In genomic region chr9:122949696-122950095, GRCh38 we compare ENCODE assay signal across 28 cellular contexts. TPM values are rescaled to one million over a fixed set of nuclear protein-coding genes. Genes with fewer than 3 reads are reported as not detected.
DNase-seq lines count a peak whose midpoint lies in the region; ATAC-seq, FAIRE-seq and TF ChIP-seq lines count a peak whose summit lies in the region.
"Had no signal": no experiment of that assay in that cellular context is flagged by ENCODE, and none has a peak within 500 bp of the region (broad histone marks: within the 10 kb centered on the region; RNA-seq: fewer than 3 reads in every experiment).

No MANE protein-coding gene starts in this region.

- no peak for ATAC-seq in GM21786 (IDR thresholded peaks at IDR 0.05; ENCODE audit: unreplicated experiment)
- ATAC-seq in HG03139 (IDR thresholded peaks at IDR 0.05; ENCODE audit: unreplicated experiment) = no peak
- ATAC-seq: body of pancreas; CD8-positive, alpha-beta T cell had no signal

- H3K27me3 Mint-ChIP-seq in chondrocyte (ENCODE audit: low read depth) = no peaks in the 10 kb centered on the region

- H3K9me3 ChIP-seq in iPS-20b (ENCODE audit: insufficient read depth, low read depth, low read length) = no peaks in the 10 kb centered on the region
- H3K9me3 ChIP-seq: body of pancreas, prostate gland, SK-N-SH, uterus had no signal

- DNase-seq in Ammon's horn (ENCODE audit: low spot score) (peak; percentile 53), chondrocyte (ENCODE audit: low spot score) (no peak), ACHN (no peak), GM12891 (ENCODE audit: insufficient read length, low spot score) (no peak)
- DNase-seq: activated CD4-positive, alpha-beta T cell treated with anti-CD3 and anti-CD28 coated beads for 4 hours; activated CD8-positive, alpha-beta memory T cell treated with anti-CD3 and anti-CD28 coated beads for 24 hours; AML-193; body of pancreas; CD8-positive, alpha-beta T cell; effector CD8-positive, alpha-beta T cell; erythroblast; foreskin fibroblast; immature natural killer cell; mesenchymal stem cell; NCI-H1417 treated with DMSO at 0.1 percent for 48 hours; NCI-H510A; SK-N-SH; stimulated activated naive CD4-positive, alpha-beta T cell; T-helper 2 cell; uterus had no signal

- peak overlapping the region; percentile 59 for H3K27ac Mint-ChIP-seq in chondrocyte (ENCODE audit: unreplicated experiment)
- H3K27ac Mint-ChIP-seq: CD8-positive, alpha-beta T cell; immature natural killer cell had no signal

- no peak overlapping the region for H3K4me3 Mint-ChIP-seq in chondrocyte (ENCODE audit: unreplicated experiment)
- H3K4me3 Mint-ChIP-seq: CD8-positive, alpha-beta T cell; immature natural killer cell had no signal

- H3K27me3 ChIP-seq in KMS-11 (ENCODE audit: insufficient read depth, low read depth) (no peaks in the 10 kb centered on the region), iPS-20b (ENCODE audit: insufficient read depth, low read length) (no peaks in the 10 kb centered on the region)
- H3K27me3 ChIP-seq: body of pancreas, uterus had no signal

- H3K36me3 Mint-ChIP-seq in chondrocyte (ENCODE audit: low read depth) = no peaks in the 10 kb centered on the region
- H3K36me3 Mint-ChIP-seq: immature natural killer cell had no signal

- H3K9me3 Mint-ChIP-seq in chondrocyte (ENCODE audit: low read depth) = no peaks in the 10 kb centered on the region
- H3K9me3 Mint-ChIP-seq: CD8-positive, alpha-beta T cell; immature natural killer cell had no signal

- H3K4me1 ChIP-seq in KMS-11 (ENCODE audit: low read depth, poor library complexity, severe bottlenecking) (peaks cover 48% of the 10 kb centered on the region), iPS-20b (ENCODE audit: insufficient read depth, low read length) (peaks cover 38% of the 10 kb centered on the region)

- peaks cover 72% of the 10 kb centered on the region for H3K79me2 ChIP-seq in KMS-11 (ENCODE audit: insufficient read depth, low read depth)

- peaks cover 66% of the 10 kb centered on the region for H3K4me1 Mint-ChIP-seq in chondrocyte (ENCODE audit: low read depth)

- H2AFZ ChIP-seq in KMS-11 (ENCODE audit: low read depth) = no peak overlapping the region

- H3K4me2 ChIP-seq in KMS-11 = peak overlapping the region; percentile 85
- H3K4me2 ChIP-seq: SK-N-SH had no signal

- H3K9ac ChIP-seq in KMS-11 (no peak overlapping the region), iPS-20b (ENCODE audit: low read depth, low read length) (no peak overlapping the region; the same call in 1 of the 2 replicates)
- H3K9ac ChIP-seq: SK-N-SH had no signal

- no peaks in the 10 kb centered on the region for H3K36me3 ChIP-seq in KMS-11 (ENCODE audit: insufficient read depth)
- peaks cover 8% of the 10 kb centered on the region; the same call in 1 of the 2 replicates for H3K36me3 ChIP-seq in iPS-20b (ENCODE audit: insufficient read depth, low read depth, low read length)
- H3K36me3 ChIP-seq: prostate gland, uterus had no signal

- TF ChIP-seq POLR2A in GM12891 (IDR thresholded peaks at IDR 0.05; ENCODE audit: low read depth, low read length) = no peak

- FAIRE-seq in GM12891 (lab: Jason Lieb, UNC) = no peak
- FAIRE-seq: A204.1, GM12892, HTR-8/SVneo had no signal

- in situ Hi-C loops in ACHN (cut with HindIII; ENCODE audit: low pct_ligation_motif_present, low pct_unique_long_range_greater_than_20kb, low sequenced_read_pairs) = no loop called here

- H3K27ac ChIP-seq in KMS-11 (no peak overlapping the region), iPS-20b (ENCODE audit: low read length) (peak overlapping the region; percentile 55)
- H3K27ac ChIP-seq: body of pancreas, prostate gland, uterus had no signal

- no peaks in the 10 kb centered on the region for H4K20me1 ChIP-seq in KMS-11 (ENCODE audit: insufficient read depth)

- no peak for TF ChIP-seq CTCF in KMS-11 (conservative IDR thresholded peaks at IDR 0.05; ENCODE audit: low read depth, low read length)
- no peak for TF ChIP-seq CTCF in chondrocyte (IDR thresholded peaks at IDR 0.05)

- H3K4me3 ChIP-seq in KMS-11 (IDR thresholded peaks at IDR 0.05; ENCODE audit: insufficient read depth, low read depth, low read length) (no peak overlapping the region), iPS-20b (ENCODE audit: low read length) (peak overlapping the region; percentile 47; the same call in 1 of the 2 replicates)
- H3K4me3 ChIP-seq: body of pancreas, prostate gland, uterus had no signal

TF ChIP-seq in GM12891, 5 proteins besides CTCF, POLR2A, EP300 and RAD21:
- no peak for TF ChIP-seq TAF1 (IDR thresholded peaks at IDR 0.05; ENCODE audit: low read depth, low read length)
- no peak for TF ChIP-seq SPI1 (IDR thresholded peaks at IDR 0.05; ENCODE audit: low read depth, low read length)
- no peak for TF ChIP-seq POU2F2 (IDR thresholded peaks at IDR 0.05; ENCODE audit: low read depth, low read length)
- no peak for TF ChIP-seq PAX5 (IDR thresholded peaks at IDR 0.05; ENCODE audit: insufficient read depth, low read length, severe bottlenecking)
- no peak for TF ChIP-seq POLR2AphosphoS5 (IDR thresholded peaks at IDR 0.05; ENCODE audit: low read depth, low read length)

RNA-seq across cellular contexts. Expression of gene RABGAP1, which starts 8.9 kb away (rescaled TPM):
- 91.8 to 94.2 TPM (median 92.9 TPM) in 3 replicates for total RNA-seq in chondrocyte
- 9.5 TPM for polyA plus RNA-seq in GM12891 (2012; ENCODE audit: low read depth, missing spikeins)

RNA-seq across cellular contexts. Expression of gene ZBTB26, which starts 18.4 kb away (rescaled TPM):
- total RNA-seq in chondrocyte = 5.1 to 6.9 TPM (median 6.2 TPM) in 3 replicates
- 3.8 TPM for polyA plus RNA-seq in GM12891 (2012; ENCODE audit: low read depth, missing spikeins)

RNA-seq across cellular contexts. Expression of gene ZBTB6, which starts 36.6 kb away (rescaled TPM):
- 8.1 to 8.9 TPM (median 8.6 TPM) in 3 replicates for total RNA-seq in chondrocyte
- polyA plus RNA-seq in GM12891 (2012; ENCODE audit: low read depth, missing spikeins) = 2.3 TPM

RNA-seq across cellular contexts. Expression of gene RC3H2, which starts 44.5 kb away (rescaled TPM):
- total RNA-seq in chondrocyte = 74.4 to 87.2 TPM (median 74.6 TPM) in 3 replicates
- polyA plus RNA-seq in GM12891 (2012; ENCODE audit: low read depth, missing spikeins) = 10.8 TPM
